In genomic region chr5:10381805-10382204, GRCh38 we compare ENCODE assay signal across 2 cellular contexts.
A peak's percentile ranks its signal among the peaks of the same experiment; 100 is the strongest.
TF ChIP-seq lines count a peak whose summit lies in the region.

No MANE protein-coding gene starts in this region.

TF ChIP-seq in IMR-90, 13 proteins besides CTCF, POLR2A, EP300 and RAD21:
- TF ChIP-seq CEBPB (IDR thresholded peaks at IDR 0.05; ENCODE audit: low read depth, low read length) (peak; percentile 60), SMC3 (IDR thresholded peaks at IDR 0.05; ENCODE audit: low read depth, low read length) (no peak)

TF ChIP-seq in K562, 482 proteins besides CTCF, POLR2A, EP300 and RAD21:
- TF ChIP-seq ATF3 (IDR thresholded peaks at IDR 0.05), result peak; percentile 55; the same call in 1 of the 2 replicates
- no peak for TF ChIP-seq ATF3 (CRISPR knock-in tag; conservative IDR thresholded peaks at IDR 0.05)
- TF ChIP-seq IRF9 (tag; IDR thresholded peaks at IDR 0.05), result peak; percentile 49; the same call in 1 of the 2 replicates
- no peak for TF ChIP-seq OTX1 (CRISPR knock-in tag; IDR thresholded peaks at IDR 0.05)
- TF ChIP-seq CEBPG (CRISPR knock-in tag; IDR thresholded peaks at IDR 0.05), result no peak
- peak; percentile 68 to 95 for TF ChIP-seq CEBPG (tag; conservative IDR thresholded peaks at IDR 0.05 in 1 of 2, IDR thresholded peaks at IDR 0.05 in 1 of 2)
- TF ChIP-seq NFATC3 (IDR thresholded peaks at IDR 0.05), result no peak
- peak; percentile 85 for TF ChIP-seq CEBPB (tag; IDR thresholded peaks at IDR 0.05)
